19 cellular contexts compared by ENCODE assay signal in genomic region chr1:33244143-33244808, GRCh38. TPM values are rescaled to one million over a fixed set of nuclear protein-coding genes. Genes with fewer than 3 reads are reported as not detected.
DNase-seq lines count a peak whose midpoint lies in the region; ATAC-seq and TF ChIP-seq lines count a peak whose summit lies in the region.
"Had no signal": no experiment of that assay in that cellular context is flagged by ENCODE, and none has a peak within 500 bp of the region (broad histone marks: within the 10 kb centered on the region; RNA-seq: fewer than 3 reads in every experiment).

No MANE protein-coding gene starts in this region.

- H3K14ac ChIP-seq in trophoblast cell (ENCODE audit: low read length), result peak overlapping the region; percentile 67

- peak overlapping the region; percentile 67 for H2BK120ac ChIP-seq in trophoblast cell (ENCODE audit: insufficient read depth, low read length, poor library complexity)

- H3K9me3 ChIP-seq in trophoblast cell (ENCODE audit: insufficient read depth, low read depth, low read length) (no peaks in the 10 kb centered on the region), lower lobe of right lung (no peaks in the 10 kb centered on the region)
- H3K9me3 ChIP-seq: ascending aorta, ovary, thyroid gland had no signal

- peak; percentile 41 for DNase-seq in NCI-H2107 treated with DMSO at 0.1 percent for 48 hours (lab: John Stamatoyannopoulos, UW; ENCODE audit: unreplicated experiment)
- DNase-seq in NCI-H2107 (lab: John Stamatoyannopoulos, UW), result no peak
- DNase-seq in endothelial cell (ENCODE audit: low spot score), result no peak
- peak; percentile 95 to 98 for DNase-seq in trophoblast cell
- no peak for DNase-seq in GM13976 (ENCODE audit: low spot score)
- no peak for DNase-seq in lower lobe of right lung
- DNase-seq: activated CD4-positive, alpha-beta T cell treated with anti-CD3 and anti-CD28 coated beads for 4 hours; activated T-cell treated with anti-CD3 and anti-CD28 coated beads, Interleukin-2, amount 50 U/mL, for 4 hours; effector memory CD8-positive, alpha-beta T cell; hypothalamus; NCI-H1694; NK-92 treated with Interleukin-12 subunit alpha and Interleukin-12 subunit beta, amount 100 ng/mL, for 24 hours; ovary; stimulated activated CD4-positive, alpha-beta T cell treated with anti-CD3 and anti-CD28 coated beads, Interleukin-15, amount 100 ng/mL, for 24 hours; T-helper 1 cell; thyroid gland had no signal

- H3K36me3 ChIP-seq in trophoblast cell (ENCODE audit: control insufficient read depth in 1 of 2, insufficient read depth in 2 of 2, low read length in 2 of 2) (no peaks in the 10 kb centered on the region), lower lobe of right lung (no peaks in the 10 kb centered on the region)
- H3K36me3 ChIP-seq: ascending aorta, ovary, thyroid gland had no signal

- H4K91ac ChIP-seq in trophoblast cell (ENCODE audit: low read depth, low read length), result peak overlapping the region; percentile 81

- H3K27me3 ChIP-seq in trophoblast cell (ENCODE audit: insufficient read depth, low read length) (no peaks in the 10 kb centered on the region), lower lobe of right lung (ENCODE audit: low read depth) (no peaks in the 10 kb centered on the region)
- H3K27me3 ChIP-seq: ascending aorta, ovary, thyroid gland had no signal

- WGBS in trophoblast cell (ENCODE audit: extremely low coverage, insufficient coverage, insufficient read length), result no CpG with 5 or more reads among the region's 5 CpGs

- peaks cover 20 to 26% of the 10 kb centered on the region in 2 experiments for H3K4me1 ChIP-seq in trophoblast cell (ENCODE audit: control insufficient read depth in 1 of 2, insufficient read depth in 2 of 2, low read length in 2 of 2)
- H3K4me1 ChIP-seq in lower lobe of right lung, result no peaks in the 10 kb centered on the region
- H3K4me1 ChIP-seq: ascending aorta, thyroid gland had no signal

- peaks cover 10% of the 10 kb centered on the region for H3K4me1 Mint-ChIP-seq in endothelial cell (ENCODE audit: unreplicated experiment)

- TF ChIP-seq CTCF in endothelial cell (IDR thresholded peaks at IDR 0.05; ENCODE audit: unreplicated experiment) (no peak), GM13976 (IDR thresholded peaks at IDR 0.05; ENCODE audit: borderline replicate concordance, control extremely low read depth, extremely low read depth, insufficient read depth, missing control alignments) (no peak), lower lobe of right lung (IDR thresholded peaks at IDR 0.05) (no peak)

- intact Hi-C loops in lower lobe of right lung (cut with DNase I), result no loop called here

- H3K27me3 Mint-ChIP-seq in endothelial cell (ENCODE audit: unreplicated experiment), result peaks cover 4% of the 10 kb centered on the region

- H2BK5ac ChIP-seq in trophoblast cell (ENCODE audit: low read depth, low read length, poor library complexity), result peak overlapping the region; percentile 80

- peak overlapping the region; percentile 72 for H3K27ac ChIP-seq in trophoblast cell (ENCODE audit: low read depth, low read length)
- no peak overlapping the region for H3K27ac ChIP-seq in lower lobe of right lung
- H3K27ac ChIP-seq: ascending aorta, ovary, thyroid gland had no signal

- peak overlapping the region; percentile 22 for H3K27ac Mint-ChIP-seq in endothelial cell (ENCODE audit: unreplicated experiment)
- H3K27ac Mint-ChIP-seq: effector memory CD8-positive, alpha-beta T cell had no signal

- H3K36me3 Mint-ChIP-seq in endothelial cell (ENCODE audit: low read depth, unreplicated experiment), result no peaks in the 10 kb centered on the region

- H3K4me3 ChIP-seq in trophoblast cell (ENCODE audit: low read depth, low read length) (no peak overlapping the region), lower lobe of right lung (no peak overlapping the region)
- H3K4me3 ChIP-seq: ascending aorta, ovary, thyroid gland had no signal

- no peak overlapping the region for H2AFZ ChIP-seq in trophoblast cell (ENCODE audit: insufficient read depth, low read length, poor library complexity)

- peak overlapping the region; percentile 57 for H2AK5ac ChIP-seq in trophoblast cell (ENCODE audit: low read length)

- H4K12ac ChIP-seq in trophoblast cell (ENCODE audit: low read depth, low read length), result no peak overlapping the region

- no peaks in the 10 kb centered on the region for H3K9me3 Mint-ChIP-seq in endothelial cell (ENCODE audit: unreplicated experiment)
- H3K9me3 Mint-ChIP-seq: activated T-cell treated with anti-CD3 and anti-CD28 coated beads, Interleukin-2, amount 50 U/mL, for 4 hours; effector memory CD8-positive, alpha-beta T cell had no signal

- no peak overlapping the region for H3K9ac ChIP-seq in trophoblast cell (ENCODE audit: low read length)

- no peaks in the 10 kb centered on the region for H3K79me2 ChIP-seq in trophoblast cell (ENCODE audit: control insufficient read depth, insufficient read depth, low read length, poor library complexity)

- ATAC-seq in GM18519 (IDR thresholded peaks at IDR 0.05; ENCODE audit: low FRiP score, unreplicated experiment) (no peak), lower lobe of right lung (no peak)
- ATAC-seq: activated T-cell treated with anti-CD3 and anti-CD28 coated beads, Interleukin-2, amount 50 U/mL, for 4 hours; effector memory CD8-positive, alpha-beta T cell had no signal

- H3K18ac ChIP-seq in trophoblast cell (ENCODE audit: low read length), result peak overlapping the region; percentile 28

- no peak overlapping the region for H3K4me3 Mint-ChIP-seq in endothelial cell (ENCODE audit: unreplicated experiment)
- H3K4me3 Mint-ChIP-seq: activated T-cell treated with anti-CD3 and anti-CD28 coated beads, Interleukin-2, amount 50 U/mL, for 4 hours; effector memory CD8-positive, alpha-beta T cell had no signal

- H3K4me2 ChIP-seq in trophoblast cell (ENCODE audit: low read length), result peak overlapping the region; percentile 8

- in situ Hi-C loops in GM13976 (cut with MboI; ENCODE audit: low sequenced_read_pairs, unreplicated experiment), result no loop called here

- no peak overlapping the region for H3K23ac ChIP-seq in trophoblast cell (ENCODE audit: low read length)

- H2BK12ac ChIP-seq in trophoblast cell (ENCODE audit: low read length), result peak overlapping the region; percentile 76

- peak overlapping the region; percentile 81 for H4K8ac ChIP-seq in trophoblast cell (ENCODE audit: low read depth, low read length)

- peak overlapping the region; percentile 13 for H3K4ac ChIP-seq in trophoblast cell (ENCODE audit: low read depth, low read length)

- H3K79me1 ChIP-seq in trophoblast cell (ENCODE audit: low read length), result peaks cover 10% of the 10 kb centered on the region

TF ChIP-seq in PFSK-1, 5 proteins besides CTCF, POLR2A, EP300 and RAD21:
- TF ChIP-seq SIN3A (IDR thresholded peaks at IDR 0.05; ENCODE audit: borderline replicate concordance, insufficient read depth, low read length) (0 out of 2 replicates have a peak, but pooled peaks have one; percentile 41), REST (IDR thresholded peaks at IDR 0.05; ENCODE audit: insufficient read depth in 1 of 2, low read depth in 2 of 2, low read length in 2 of 2) (no peak)

RNA-seq across cellular contexts. Expression of gene ZNF362, which starts 12.0 kb away (rescaled TPM):
- polyA plus RNA-seq in PFSK-1 (2012; ENCODE audit: insufficient read length, low read depth), result 29.7 TPM
- total RNA-seq in endothelial cell (ENCODE audit: unreplicated experiment) (70.0 TPM), lower lobe of right lung (30.7 TPM)
- 31.7 and 34.3 TPM in 2 replicates for polyA plus RNA-seq in trophoblast cell (2013)

Comparison
In these comparisons a context has a peak if more than half of its experiments do, and no peak if none do; other contexts are left out.
1. DNase-seq: peak in NCI-H2107 treated with DMSO at 0.1 percent for 48 hours (single experiment) and trophoblast cell (2 of 2); none in NCI-H2107 (single experiment), endothelial cell (single experiment), GM13976 (single experiment) and lower lobe of right lung (single experiment).